ENCODE assay signal across 24 cellular contexts in genomic region chr20:24144371-24144770, GRCh38.
"Had no signal": no experiment of that assay in that cellular context is flagged by ENCODE, and none has a peak within 500 bp of the region (broad histone marks: within the 10 kb centered on the region; RNA-seq: fewer than 3 reads in every experiment).

No MANE protein-coding gene starts in this region.

- H3K9ac ChIP-seq: parathyroid adenoma had no signal

- H3K4me1 ChIP-seq: gastrocnemius medialis, heart left ventricle, left lung, parathyroid adenoma, transverse colon, vagina had no signal

- H3K9me3 Mint-ChIP-seq: stimulated activated naive CD8-positive, alpha-beta T cell treated with anti-CD3 and anti-CD28 coated beads, Interleukin-15, Interleukin-2, amounts not matched to agents 100 ng/mL and 50 ng/mL, for 24 hours had no signal

- H3K4me2 ChIP-seq: hepatocyte had no signal

- H3K36me3 Mint-ChIP-seq: stimulated activated naive B cell treated with anti-CD40 and anti-IgM and Interleukin-4, amounts not matched to agents 10 μg/mL and 1 μg/mL and 100 μg/mL, for 72 hours had no signal

- H3K36me3 ChIP-seq: gastrocnemius medialis, heart left ventricle, left lung, right lobe of liver, transverse colon, vagina had no signal

- DNase-seq: cortex of kidney; endodermal cell; foreskin fibroblast; gastrocnemius medialis; heart left ventricle; left cardiac atrium; left lung; mesenchymal stem cell; midbrain; naive thymus-derived CD4-positive, alpha-beta T cell; right lobe of liver; small intestine; stimulated activated CD4-positive, alpha-beta T cell treated with anti-CD3 and anti-CD28 coated beads, Interleukin-15, amount 100 ng/mL, for 24 hours; stimulated activated CD4-positive, alpha-beta T cell treated with anti-CD3 and anti-CD28 coated beads, Interleukin-2, amount 100 ng/mL, for 48 hours; stimulated activated naive B cell treated with anti-CD40 and anti-IgM and Interleukin-4, amounts not matched to agents 10 μg/mL and 1 μg/mL and 100 μg/mL, for 72 hours; transverse colon had no signal

- H3K4me1 Mint-ChIP-seq: neural crest cell had no signal

- H3K9me3 ChIP-seq: gastrocnemius medialis, right lobe of liver, transverse colon, vagina had no signal

- H3K27ac Mint-ChIP-seq: endodermal cell; naive thymus-derived CD4-positive, alpha-beta T cell; progenitor cell of endocrine pancreas; stimulated activated naive B cell treated with anti-CD40 and anti-IgM and Interleukin-4, amounts not matched to agents 10 μg/mL and 1 μg/mL and 100 μg/mL, for 72 hours; stimulated activated naive CD8-positive, alpha-beta T cell treated with anti-CD3 and anti-CD28 coated beads, Interleukin-15, Interleukin-2, amounts not matched to agents 100 ng/mL and 50 ng/mL, for 24 hours had no signal

- H3K27ac ChIP-seq: epithelial cell of prostate, gastrocnemius medialis, heart left ventricle, hepatocyte, left lung, parathyroid adenoma, right lobe of liver, transverse colon, vagina had no signal

- H3K4me3 ChIP-seq: gastrocnemius medialis, heart left ventricle, hepatocyte, left lung, right lobe of liver, transverse colon, vagina had no signal

- ATAC-seq: esophagus mucosa; gastrocnemius medialis; heart left ventricle; left cardiac atrium; left lung; naive thymus-derived CD4-positive, alpha-beta T cell; right lobe of liver; stimulated activated naive B cell treated with anti-CD40 and anti-IgM and Interleukin-4, amounts not matched to agents 10 μg/mL and 1 μg/mL and 100 μg/mL, for 72 hours had no signal

- H3K4me3 Mint-ChIP-seq: endodermal cell; naive thymus-derived CD4-positive, alpha-beta T cell; neural crest cell; stimulated activated naive B cell treated with anti-CD40 and anti-IgM and Interleukin-4, amounts not matched to agents 10 μg/mL and 1 μg/mL and 100 μg/mL, for 72 hours; stimulated activated naive CD8-positive, alpha-beta T cell treated with anti-CD3 and anti-CD28 coated beads, Interleukin-15, Interleukin-2, amounts not matched to agents 100 ng/mL and 50 ng/mL, for 24 hours had no signal

- H3K27me3 ChIP-seq: gastrocnemius medialis, heart left ventricle, hepatocyte, left lung, right lobe of liver, transverse colon, vagina had no signal
